ENCODE assay signal across 9 cellular contexts in the genomic region with DNA sequence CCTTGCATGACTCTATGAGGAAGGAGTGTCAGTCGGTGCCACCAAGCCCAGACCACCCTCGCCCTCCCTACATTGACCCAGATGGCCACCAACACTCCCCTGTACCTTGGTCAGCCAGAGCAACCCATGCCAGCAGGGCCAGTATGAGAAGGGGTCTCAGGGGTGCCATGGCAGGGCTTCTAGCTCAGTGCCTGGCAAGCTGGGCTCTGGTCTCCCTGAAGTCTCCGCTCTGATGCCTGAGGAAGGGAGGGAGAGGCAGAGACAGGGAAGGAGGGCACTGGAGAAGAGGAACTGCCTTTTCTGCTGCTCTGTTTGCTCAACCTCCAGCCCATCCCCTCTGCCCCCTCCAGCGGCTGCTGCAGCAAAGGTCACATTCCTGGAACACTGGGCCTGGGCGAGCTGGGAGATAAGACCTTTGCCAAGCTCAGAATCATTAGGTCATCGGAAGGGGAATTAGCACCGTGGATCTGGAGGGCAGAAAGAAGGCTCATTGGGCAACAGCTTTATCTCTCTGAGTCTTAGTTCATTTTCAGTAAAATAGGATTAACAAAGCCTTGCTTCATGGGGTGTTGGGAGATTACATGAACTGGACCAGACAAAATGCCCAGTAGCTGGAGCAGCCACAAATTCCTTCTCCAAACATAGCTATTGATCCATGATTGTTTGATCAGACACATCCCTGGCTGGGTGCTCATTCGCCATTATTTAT. TPM values are rescaled to one million over a fixed set of nuclear protein-coding genes. Genes with fewer than 3 reads are reported as not detected.
A peak's percentile ranks its signal among the peaks of the same experiment; 100 is the strongest.
DNase-seq lines count a peak whose midpoint lies in the region; ATAC-seq, FAIRE-seq and TF ChIP-seq lines count a peak whose summit lies in the region.
"Had no signal": no experiment of that assay in that cellular context is flagged by ENCODE, and none has a peak within 500 bp of the region (broad histone marks: within the 10 kb centered on the region; RNA-seq: fewer than 3 reads in every experiment).

VTN (minus strand) TSS at position 273 of the 709 bp plus-strand sequence; CDS start at position 169, 104 bp downstream.

- peak within 1 kb of the TSS; percentile 80 for H3K27ac ChIP-seq in WERI-Rb-1

- no peaks in the 10 kb centered on the region for H3K27me3 ChIP-seq in WERI-Rb-1 (ENCODE audit: insufficient read depth, low read depth, severe bottlenecking)

- ATAC-seq in Right ventricle myocardium superior (ENCODE audit: poor library complexity), result peak; percentile 61
- no peak for ATAC-seq in GM21723 (IDR thresholded peaks at IDR 0.05; ENCODE audit: unreplicated experiment)

- peak within 1 kb of the TSS; percentile 34 for H3K4me3 ChIP-seq in WERI-Rb-1 (ENCODE audit: low read depth, low read length)

- H3K9me3 ChIP-seq in WERI-Rb-1 (ENCODE audit: severe bottlenecking), result no peaks in the 10 kb centered on the region

- DNase-seq in AG08396 (ENCODE audit: low spot score) (peak; percentile 64), HTR-8/SVneo (ENCODE audit: insufficient read length, low spot score) (no peak), WERI-Rb-1 (peak; percentile 90), Right ventricle myocardium superior (peak; percentile 64), retina (peak; percentile 49), urothelium cell line (ENCODE audit: low spot score) (no peak)
- DNase-seq in stimulated activated CD4-positive, alpha-beta T cell treated with anti-CD3 and anti-CD28 coated beads, Interleukin-4, amount 100 ng/mL, for 4 hours, result no peak

- peaks cover 8% of the 10 kb centered on the region for H3K36me3 ChIP-seq in WERI-Rb-1

- TF ChIP-seq CTCF in WERI-Rb-1 (IDR thresholded peaks at IDR 0.05; ENCODE audit: low read depth, low read length), result peak; percentile 46

- peak; percentile 44 for FAIRE-seq in HTR-8/SVneo (lab: Jason Lieb, UNC)
- FAIRE-seq in urothelium cell line (lab: Jason Lieb, UNC), result no peak

- intact Hi-C loops in Right ventricle myocardium superior (cut with DNase I), result no loop called here

RNA-seq across cellular contexts. Expression of gene VTN, which starts in this region (rescaled TPM):
- 30.2 TPM for total RNA-seq in Right ventricle myocardium superior
- total RNA-seq: mononuclear cell had no signal

Comparison
In these comparisons a context has a peak if more than half of its experiments do, and no peak if none do; other contexts are left out.
1. DNase-seq: peak in AG08396 (single experiment), WERI-Rb-1 (single experiment), Right ventricle myocardium superior (single experiment) and retina (single experiment); none in HTR-8/SVneo (single experiment), stimulated activated CD4-positive, alpha-beta T cell treated with anti-CD3 and anti-CD28 coated beads, Interleukin-4, amount 100 ng/mL, for 4 hours (0 of 2) and urothelium cell line (single experiment).